In genomic region chr12:77384941-77385340, GRCh38 we compare ENCODE assay signal across 1 cellular context.
TF ChIP-seq lines count a peak whose summit lies in the region.

No MANE protein-coding gene starts in this region.

TF ChIP-seq in H1, 55 proteins besides CTCF, POLR2A, EP300 and RAD21:
- TF ChIP-seq BACH1 (IDR thresholded peaks at IDR 0.05; ENCODE audit: low read length) (no peak), KDM4A (IDR thresholded peaks at IDR 0.05; ENCODE audit: low read depth, low read length, severe bottlenecking) (no peak), CTBP2 (IDR thresholded peaks at IDR 0.05; ENCODE audit: borderline replicate concordance, insufficient read depth, insufficient read length, low read length) (no peak)
